In genomic region chr20:56808732-56809131, GRCh38 we compare ENCODE assay signal across 31 cellular contexts.
DNase-seq lines count a peak whose midpoint lies in the region; ATAC-seq, FAIRE-seq and TF ChIP-seq lines count a peak whose summit lies in the region.
"Had no signal": no experiment of that assay in that cellular context is flagged by ENCODE, and none has a peak within 500 bp of the region (broad histone marks: within the 10 kb centered on the region; RNA-seq: fewer than 3 reads in every experiment).

No MANE protein-coding gene starts in this region.

- no peak overlapping the region for H3K9ac ChIP-seq in mammary epithelial cell (ENCODE audit: insufficient read depth, low read length)
- H3K9ac ChIP-seq: BLaER1 had no signal

- H3K4me3 ChIP-seq in mammary epithelial cell (replicated peaks in 1 of 3; ENCODE audit: insufficient read depth in 1 of 3, low read depth in 2 of 3, low read length in 3 of 3) = no peak overlapping the region
- no peak overlapping the region for H3K4me3 ChIP-seq in transverse colon
- H3K4me3 ChIP-seq in pancreas = no peak overlapping the region
- no peak overlapping the region for H3K4me3 ChIP-seq in adrenal gland
- H3K4me3 ChIP-seq: BLaER1, left ventricle myocardium inferior, PC-9, smooth muscle cell, stomach, tibial artery had no signal

- H3K27ac ChIP-seq in mammary epithelial cell (ENCODE audit: insufficient read depth, low read depth, low read length) (peak overlapping the region; percentile 38), transverse colon (peak overlapping the region in 2 of 4 donors; percentile 18 to 54), pancreas (no peak overlapping the region), adrenal gland (no peak overlapping the region)
- H3K27ac ChIP-seq: BLaER1, HL-60, left ventricle myocardium inferior, PC-9, stomach, tibial artery, VCaP had no signal

- TF ChIP-seq CTCF in mammary epithelial cell (conservative IDR thresholded peaks at IDR 0.05 in 1 of 2, IDR thresholded peaks at IDR 0.05 in 1 of 2; ENCODE audit: extremely low read depth in 1 of 2, insufficient read depth in 1 of 2, low read depth in 1 of 2, low read length in 2 of 2) = no peak
- no peak for TF ChIP-seq CTCF in transverse colon (IDR thresholded peaks at IDR 0.05)
- TF ChIP-seq CTCF in pancreas (IDR thresholded peaks at IDR 0.05) = no peak
- TF ChIP-seq CTCF in adrenal gland (IDR thresholded peaks at IDR 0.05) = no peak

- H3K36me3 ChIP-seq in mammary epithelial cell (ENCODE audit: insufficient read depth, low read length) (no peaks in the 10 kb centered on the region), transverse colon (no peaks in the 10 kb centered on the region), pancreas (no peaks in the 10 kb centered on the region), adrenal gland (replicated peaks in 1 of 2) (no peaks in the 10 kb centered on the region)
- H3K36me3 ChIP-seq: BLaER1, left ventricle myocardium inferior, stomach, tibial artery had no signal

- DNase-seq in HTR-8/SVneo (ENCODE audit: insufficient read length, low spot score) (no peak), mammary epithelial cell (peak; percentile 78), left colon (peak; percentile 41 to 48), transverse colon (peak; percentile 44), NCI-H82 treated with DMSO at 0.1 percent for 48 hours (lab: John Stamatoyannopoulos, UW; ENCODE audit: unreplicated experiment) (no peak), pancreas (no peak), adrenal gland (no peak)
- DNase-seq: activated CD4-positive, alpha-beta T cell treated with anti-CD3 and anti-CD28 coated beads for 48 hours; activated T-cell treated with anti-CD3 and anti-CD28 coated beads, Interleukin-2, amount 50 U/mL, for 24 hours; DMS53; foreskin fibroblast; GDM1; Karpas-422; left ventricle myocardium inferior; naive thymus-derived CD4-positive, alpha-beta T cell; NCI-H1694; NCI-H446 treated with DMSO at 0.1 percent for 48 hours; NK-92 treated with Interleukin-12 subunit alpha and Interleukin-12 subunit beta, amount 100 ng/mL, for 24 hours; PC-9; retina; SHP77; stimulated activated CD4-positive, alpha-beta T cell treated with anti-CD3 and anti-CD28 coated beads, Interleukin-1b, Interleukin-23, amount 100 ng/mL, for 48 hours; stomach; T-helper 9 cell; tibial artery had no signal

- BruUV-seq in mammary epithelial cell (replicated peaks; lab: Mats Ljungman, UMichigan) = no TSS peak

- H2AFZ ChIP-seq in mammary epithelial cell (ENCODE audit: low read depth, low read length) = peak overlapping the region; percentile 83
- H2AFZ ChIP-seq: PC-9 had no signal

- FAIRE-seq in HTR-8/SVneo (lab: Jason Lieb, UNC) = peak; percentile 76
- FAIRE-seq in pancreas (lab: Jason Lieb, UNC) = no peak
- FAIRE-seq: HepG2 had no signal

- TF ChIP-seq POLR2A in transverse colon (IDR thresholded peaks at IDR 0.05) = no peak
- TF ChIP-seq POLR2A in adrenal gland (IDR thresholded peaks at IDR 0.05) = no peak

- no peak for TF ChIP-seq EP300 in transverse colon (IDR thresholded peaks at IDR 0.05; ENCODE audit: low read depth)

- H3K9me3 ChIP-seq in mammary epithelial cell (replicated peaks; ENCODE audit: insufficient read depth, low read length) (no peaks in the 10 kb centered on the region), transverse colon (no peaks in the 10 kb centered on the region), pancreas (no peaks in the 10 kb centered on the region), adrenal gland (replicated peaks in 1 of 3) (no peaks in the 10 kb centered on the region)
- H3K9me3 ChIP-seq: BLaER1, tibial artery had no signal

- H3K27me3 ChIP-seq in mammary epithelial cell (ENCODE audit: insufficient read depth, low read length) (no peaks in the 10 kb centered on the region), transverse colon (no peaks in the 10 kb centered on the region), pancreas (no peaks in the 10 kb centered on the region), adrenal gland (peaks cover 9% of the 10 kb centered on the region)
- H3K27me3 ChIP-seq: BLaER1 had no signal

- H4K20me1 ChIP-seq in mammary epithelial cell (ENCODE audit: insufficient read depth, low read length) = no peaks in the 10 kb centered on the region
- H4K20me1 ChIP-seq: BLaER1 had no signal

- H3K4me2 ChIP-seq in mammary epithelial cell (ENCODE audit: insufficient read depth, low read depth, low read length) = peak overlapping the region; percentile 58
- H3K4me2 ChIP-seq: BLaER1, PC-9, smooth muscle cell had no signal

- WGBS in mammary epithelial cell (ENCODE audit: low coverage, missing lambda C conversion rate) = 0% methylated on average over 2 of the region's 8 CpGs
- WGBS in transverse colon (ENCODE audit: low coverage in 1 of 2), 2 donors = 39% methylated on average over 8 of the region's 8 CpGs; no CpG with 5 or more reads in 1 of the 2 donors
- WGBS in pancreas, 2 donors = 25 to 28% methylated on average over 8 of the region's 8 CpGs
- WGBS in adrenal gland, 4 donors = 29 to 38% (median 36%) methylated on average over 5 to 8 of the region's 8 CpGs

- no peaks in the 10 kb centered on the region for H3K79me2 ChIP-seq in mammary epithelial cell (ENCODE audit: insufficient read depth, low read length)

- peaks cover 42% of the 10 kb centered on the region for H3K4me1 ChIP-seq in mammary epithelial cell (ENCODE audit: insufficient read depth, low read length)
- H3K4me1 ChIP-seq in transverse colon = no peaks in the 10 kb centered on the region
- no peaks in the 10 kb centered on the region for H3K4me1 ChIP-seq in pancreas
- no peaks in the 10 kb centered on the region for H3K4me1 ChIP-seq in adrenal gland (replicated peaks in 1 of 2)
- H3K4me1 ChIP-seq: left ventricle myocardium inferior, stomach had no signal

- CTCF ChIA-PET in mammary epithelial cell (lab: Charles Lee; ENCODE audit: low non-redundant PET) = no interaction called here

- dilution Hi-C loops in mammary epithelial cell (cut with HindIII; ENCODE audit: low sequenced_read_pairs) = no loop called here

- ATAC-seq in left colon (peak; percentile 85), pancreas (no peak)
- ATAC-seq: HCT116; HepG2; naive thymus-derived CD4-positive, alpha-beta T cell had no signal

- in situ Hi-C loops in mammary epithelial cell (cut with MboI; ENCODE audit: low sequenced_read_pairs in 2 of 2) (no loop called here), transverse colon (cut with MboI; ENCODE audit: low pct_ligation_motif_present in 1 of 4, low pct_unique_long_range_greater_than_20kb in 1 of 4, low sequenced_read_pairs in 3 of 4) (no loop called here)

- intact Hi-C loops in mammary epithelial cell (cut with micrococcal nuclease) = loop anchor here (2.0 to 10.0 kb wide), 3 partner anchors 20 to 176 kb away; no protein-coding TSS in a partner anchor
- intact Hi-C loops in left colon (cut with DNase I, micrococcal nuclease) = no loop called here
- intact Hi-C loops in transverse colon (cut with DNase I; ENCODE audit: low total_unique reads) = no loop called here
- intact Hi-C loops in pancreas (cut with DNase I) = no loop called here
- intact Hi-C loops in adrenal gland (cut with DNase I) = no loop called here

Comparison
In these comparisons a context has a peak if more than half of its experiments do, and no peak if none do; other contexts are left out.
1. DNase-seq: peak in mammary epithelial cell (single experiment), left colon (2 of 2) and transverse colon (single experiment); none in HTR-8/SVneo (single experiment), NCI-H82 treated with DMSO at 0.1 percent for 48 hours (single experiment), pancreas (0 of 6) and adrenal gland (0 of 7).